ENCODE assay signal across 16 cellular contexts in the genomic region with DNA sequence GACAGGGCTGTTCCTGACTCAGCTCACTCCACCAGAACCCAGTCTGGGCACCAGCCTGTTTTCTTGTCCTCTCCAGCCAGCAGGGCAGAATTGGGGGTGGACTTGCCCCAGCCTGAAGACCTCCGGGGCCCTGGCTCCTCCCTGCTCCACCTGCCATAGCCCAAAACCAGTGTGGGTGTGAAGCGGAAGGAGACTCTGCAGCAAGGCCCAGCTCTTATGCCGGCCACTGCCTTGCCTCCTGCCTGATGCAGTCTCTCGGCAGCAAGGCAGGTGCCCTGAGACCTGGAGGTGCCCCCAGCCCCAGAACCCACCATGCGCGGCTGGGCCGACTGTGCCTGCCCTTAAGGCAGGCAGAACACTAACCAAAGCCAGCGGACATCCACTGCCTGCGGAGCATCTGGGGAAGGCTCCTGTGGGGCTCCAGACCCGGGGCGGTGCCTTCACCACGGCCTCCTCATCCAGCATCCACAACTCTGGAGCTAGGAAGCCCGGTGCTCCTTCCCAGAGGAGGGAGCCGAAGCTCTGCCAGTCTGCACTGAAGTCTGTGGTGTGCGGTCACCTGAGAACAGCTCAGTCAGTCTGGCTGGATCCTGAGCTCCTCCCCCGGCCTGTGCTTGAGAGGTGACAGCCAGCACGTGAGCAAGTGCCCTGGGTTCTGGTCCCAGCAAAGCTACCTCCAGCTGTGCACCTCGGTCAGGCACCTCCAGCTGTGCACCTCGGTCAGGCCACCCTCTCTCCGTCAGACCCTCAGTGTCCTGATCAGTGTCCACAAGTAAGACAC.
DNase-seq lines count a peak whose midpoint lies in the region; ATAC-seq and TF ChIP-seq lines count a peak whose summit lies in the region.
"Had no signal": no experiment of that assay in that cellular context is flagged by ENCODE, and none has a peak within 500 bp of the region (broad histone marks: within the 10 kb centered on the region; RNA-seq: fewer than 3 reads in every experiment).

No MANE protein-coding gene starts in this region.

- peaks cover 6% of the 10 kb centered on the region for H3K27me3 Mint-ChIP-seq in nephron progenitor cell (ENCODE audit: low read depth, poor library complexity)
- H3K27me3 Mint-ChIP-seq: activated naive CD8-positive, alpha-beta T cell treated with anti-CD3 and anti-CD28 coated beads for 36 hours had no signal

- H3K9me3 Mint-ChIP-seq in nephron progenitor cell = peaks cover 34% of the 10 kb centered on the region

- peaks cover 69% of the 10 kb centered on the region for H3K4me1 Mint-ChIP-seq in nephron progenitor cell
- H3K4me1 Mint-ChIP-seq: activated naive CD8-positive, alpha-beta T cell treated with anti-CD3 and anti-CD28 coated beads for 36 hours had no signal

- peaks cover 21% of the 10 kb centered on the region for H3K36me3 Mint-ChIP-seq in nephron progenitor cell (ENCODE audit: low read depth)

- ATAC-seq in left cardiac atrium (no peak), left ventricle myocardium superior (no peak)

- DNase-seq in left cardiac atrium (peak; percentile 18), left ventricle myocardium superior (no peak), coronary artery (ENCODE audit: low spot score) (peak; percentile 69), nephron progenitor cell (peak; percentile 55), T1000 (lab: John Stamatoyannopoulos, UW) (no peak), NCI-H526 treated with DMSO at 0.1 percent for 48 hours (lab: John Stamatoyannopoulos, UW) (no peak), SW480 (ENCODE audit: low spot score) (no peak)
- DNase-seq in activated CD4-positive, CD25-positive, alpha-beta regulatory T cell treated with anti-CD3 and anti-CD28 coated beads, Interleukin-2, amount 50 U/mL, for 72 hours = no peak
- DNase-seq: activated naive CD8-positive, alpha-beta T cell treated with anti-CD3 and anti-CD28 coated beads for 36 hours; COR-L47; SHP77 treated with DMSO at 0.1 percent for 48 hours; stimulated activated CD4-positive, alpha-beta T cell treated with anti-CD3 and anti-CD28 coated beads, Interleukin-15, amount 100 ng/mL, for 24 hours; stomach; T-helper 2 cell had no signal

- intact Hi-C loops in left cardiac atrium (cut with DNase I) (no loop called here), left ventricle myocardium superior (cut with micrococcal nuclease) (no loop called here)

- no peak for TF ChIP-seq CTCF in coronary artery (IDR thresholded peaks at IDR 0.05)
- TF ChIP-seq CTCF in nephron progenitor cell (IDR thresholded peaks at IDR 0.05) = no peak

- peak overlapping the region; percentile 29 for H3K27ac Mint-ChIP-seq in nephron progenitor cell
- H3K27ac Mint-ChIP-seq: activated naive CD8-positive, alpha-beta T cell treated with anti-CD3 and anti-CD28 coated beads for 36 hours had no signal

- no peak overlapping the region for H3K4me3 Mint-ChIP-seq in nephron progenitor cell
- H3K4me3 Mint-ChIP-seq: activated naive CD8-positive, alpha-beta T cell treated with anti-CD3 and anti-CD28 coated beads for 36 hours had no signal

- no peak overlapping the region for H3K4me3 ChIP-seq in coronary artery
- H3K4me3 ChIP-seq: heart left ventricle, stomach had no signal

- H3K27ac ChIP-seq in coronary artery = no peak overlapping the region
- H3K27ac ChIP-seq: breast epithelium, heart left ventricle, stomach had no signal

Comparison
In these comparisons a context has a peak if more than half of its experiments do, and no peak if none do; other contexts are left out.
1. DNase-seq: peak in left cardiac atrium (single experiment), coronary artery (single experiment) and nephron progenitor cell (single experiment); none in left ventricle myocardium superior (single experiment), T1000 (single experiment), NCI-H526 treated with DMSO at 0.1 percent for 48 hours (single experiment), SW480 (single experiment) and activated CD4-positive, CD25-positive, alpha-beta regulatory T cell treated with anti-CD3 and anti-CD28 coated beads, Interleukin-2, amount 50 U/mL, for 72 hours (single experiment).